In the genomic region with DNA sequence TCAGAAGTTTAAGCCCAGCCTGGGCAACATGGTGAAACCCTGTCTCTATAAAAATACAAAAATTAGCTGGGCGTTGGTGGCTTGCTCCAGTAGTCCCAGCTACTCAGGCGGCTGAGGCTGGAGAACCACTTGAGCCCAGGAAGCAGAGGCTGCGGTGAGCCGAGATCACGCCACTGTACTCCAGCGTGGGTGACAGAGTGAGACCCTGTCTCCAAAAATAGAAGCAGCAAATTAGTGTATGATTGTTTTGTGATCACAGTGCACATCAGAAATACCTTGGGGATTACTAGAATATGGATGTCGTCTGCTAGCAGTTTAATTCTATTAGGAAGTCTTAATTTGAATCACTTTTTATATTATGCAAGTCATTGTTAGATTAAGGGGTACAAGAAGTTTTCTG, we compare ENCODE assay signal across 12 cellular contexts. TPM values are rescaled to one million over a fixed set of nuclear protein-coding genes. Genes with fewer than 3 reads are reported as not detected.
DNase-seq lines count a peak whose midpoint lies in the region; ATAC-seq and TF ChIP-seq lines count a peak whose summit lies in the region.
"Had no signal": no experiment of that assay in that cellular context is flagged by ENCODE, and none has a peak within 500 bp of the region (broad histone marks: within the 10 kb centered on the region; RNA-seq: fewer than 3 reads in every experiment).

No MANE protein-coding gene starts in this region.

- CTCF ChIA-PET in CD4-positive, alpha-beta T cell (lab: Charles Lee), result interaction anchor here (1.3 to 1.4 kb wide), 2 partner anchors 11 to 101 kb away, joined by 3 read pairs; no protein-coding TSS in a partner anchor
- CTCF ChIA-PET in activated B cell treated with CpG ODN at 0.5 μM for 24 hours (lab: Charles Lee) (interaction anchor here (0.9 to 1.7 kb wide), 2 partner anchors 81 to 101 kb away, joined by 3 to 12 read pairs; no protein-coding TSS in a partner anchor), GM10248 (lab: Yijun Ruan, JAX) (interaction anchor here (1.1 to 1.7 kb wide), 4 partner anchors 9 to 125 kb away, joined by 3 to 6 read pairs (median 4); no protein-coding TSS in a partner anchor)

- H3K4me1 Mint-ChIP-seq in CD4-positive, alpha-beta T cell (ENCODE audit: low read depth), result peaks cover 35% of the 10 kb centered on the region
- H3K4me1 Mint-ChIP-seq in activated B cell treated with CpG ODN at 0.5 μM for 24 hours (peaks cover 31% of the 10 kb centered on the region), immature natural killer cell (peaks cover 27 to 49% of the 10 kb centered on the region in 2 donors)
- H3K4me1 Mint-ChIP-seq: neural crest cell had no signal

- H3K9me3 Mint-ChIP-seq in CD4-positive, alpha-beta T cell, result no peaks in the 10 kb centered on the region
- H3K9me3 Mint-ChIP-seq in activated B cell treated with CpG ODN at 0.5 μM for 24 hours (no peaks in the 10 kb centered on the region), immature natural killer cell (no peaks in the 10 kb centered on the region)
- H3K9me3 Mint-ChIP-seq: neural crest cell had no signal

- no peaks in the 10 kb centered on the region for H3K27me3 ChIP-seq in CD4-positive, alpha-beta T cell (ENCODE audit: control insufficient read depth, insufficient read depth, low read length)

- no peak for DNase-seq in CD4-positive, alpha-beta T cell
- DNase-seq in activated B cell treated with CpG ODN at 0.5 μM for 24 hours (no peak), immature natural killer cell (peak in 1 of 3 donors; percentile 22), caudate nucleus (lab: John Stamatoyannopoulos, UW) (no peak), GM10248 (ENCODE audit: extremely low spot score) (no peak)
- DNase-seq: NCI-H2029 had no signal

- intact Hi-C loops in CD4-positive, alpha-beta T cell (cut with DNase I, micrococcal nuclease), result loop anchor here (5.0 kb wide), 5 partner anchors 40 to 100 kb away; partner anchors contain the start of gene SPEN (in 1 of the 2)
- intact Hi-C loops in activated B cell treated with CpG ODN at 0.5 μM for 24 hours (cut with micrococcal nuclease), result loop anchor here (5.0 kb wide), 1 partner anchor 35 kb away; no protein-coding TSS in a partner anchor

- TF ChIP-seq CTCF in 22Rv1 (IDR thresholded peaks at IDR 0.05) (no peak), activated B cell treated with CpG ODN at 0.5 μM for 24 hours (IDR thresholded peaks at IDR 0.05) (no peak), GM10248 (IDR thresholded peaks at IDR 0.05; ENCODE audit: control extremely low read depth, extremely low read depth, low read depth, missing control alignments) (no peak)
- TF ChIP-seq CTCF in CD4-positive, alpha-beta T cell (IDR thresholded peaks at IDR 0.05), result no peak

- ATAC-seq in CD4-positive, alpha-beta T cell (ENCODE audit: poor library complexity), result no peak
- ATAC-seq in activated B cell treated with CpG ODN at 0.5 μM for 24 hours (ENCODE audit: low read depth) (peak; percentile 61), GM21360 (IDR thresholded peaks at IDR 0.05; ENCODE audit: unreplicated experiment) (no peak), HG03139 (IDR thresholded peaks at IDR 0.05; ENCODE audit: unreplicated experiment) (no peak)
- ATAC-seq: esophagus mucosa had no signal

- peak overlapping the region; percentile 34 for H3K4me3 Mint-ChIP-seq in CD4-positive, alpha-beta T cell
- H3K4me3 Mint-ChIP-seq in activated B cell treated with CpG ODN at 0.5 μM for 24 hours (peak overlapping the region; percentile 20), immature natural killer cell (peak overlapping the region; percentile 38 to 80 (median 62))
- H3K4me3 Mint-ChIP-seq: neural crest cell had no signal

- POLR2A ChIA-PET in CD4-positive, alpha-beta T cell (lab: Charles Lee), result interaction anchor here (1.4 kb wide), 1 partner anchor 69 kb away, joined by 6 read pairs; the partner anchor contains the start of gene SPEN
- POLR2A ChIA-PET in activated B cell treated with CpG ODN at 0.5 μM for 24 hours (lab: Charles Lee), result interaction anchor here (0.5 to 1.8 kb wide), 7 partner anchors 48 to 158 kb away, joined by 3 to 13 read pairs (median 5); no protein-coding TSS in a partner anchor
- POLR2A ChIA-PET in GM10248 (lab: Yijun Ruan, JAX), result no interaction called here

- H3K27ac ChIP-seq in 22Rv1 (peak overlapping the region; percentile 3; the same call in 1 of the 2 replicates), caudate nucleus (ENCODE audit: low read depth, low read length) (no peak overlapping the region)
- H3K27ac ChIP-seq in CD4-positive, alpha-beta T cell (ENCODE audit: low read depth, low read length), result no peak overlapping the region
- H3K27ac ChIP-seq: KMS-11 had no signal

- H3K27ac Mint-ChIP-seq in CD4-positive, alpha-beta T cell, result peak overlapping the region; percentile 53
- peak overlapping the region; percentile 59 for H3K27ac Mint-ChIP-seq in activated B cell treated with CpG ODN at 0.5 μM for 24 hours
- H3K27ac Mint-ChIP-seq in immature natural killer cell, result peak overlapping the region; percentile 21 to 88 (median 78)

- peaks cover 90% of the 10 kb centered on the region for H3K36me3 Mint-ChIP-seq in CD4-positive, alpha-beta T cell (ENCODE audit: low read depth)
- H3K36me3 Mint-ChIP-seq in activated B cell treated with CpG ODN at 0.5 μM for 24 hours (ENCODE audit: low read depth) (peaks cover 81% of the 10 kb centered on the region), immature natural killer cell (peaks cover 5 to 12% (median 8%) of the 10 kb centered on the region in 3 donors)

- no peaks in the 10 kb centered on the region for H3K9me3 ChIP-seq in CD4-positive, alpha-beta T cell (ENCODE audit: control insufficient read depth, low read length)

- H3K27me3 Mint-ChIP-seq in CD4-positive, alpha-beta T cell, result no peaks in the 10 kb centered on the region
- H3K27me3 Mint-ChIP-seq in activated B cell treated with CpG ODN at 0.5 μM for 24 hours (no peaks in the 10 kb centered on the region), immature natural killer cell (ENCODE audit: low read depth in 3 of 3) (peaks cover 0 to 2% (median 0%) of the 10 kb centered on the region in 3 donors)

RNA-seq across cellular contexts. Expression of gene ZBTB17, which starts 59.0 kb away (rescaled TPM):
- 10 to 100 TPM; 70.2 to 78.1 TPM for total RNA-seq in CD4-positive, alpha-beta T cell
- 109 and 121 TPM in 2 replicates for total RNA-seq in activated B cell treated with CpG ODN at 0.5 μM for 24 hours
- polyA plus RNA-seq in immature natural killer cell, result 10 to 100 TPM in 1 of 3 donors, 1 to 10 TPM in 2; 6.1 to 21.4 (median 7.0) TPM
